ENCODE assay signal across 8 cellular contexts in the genomic region with DNA sequence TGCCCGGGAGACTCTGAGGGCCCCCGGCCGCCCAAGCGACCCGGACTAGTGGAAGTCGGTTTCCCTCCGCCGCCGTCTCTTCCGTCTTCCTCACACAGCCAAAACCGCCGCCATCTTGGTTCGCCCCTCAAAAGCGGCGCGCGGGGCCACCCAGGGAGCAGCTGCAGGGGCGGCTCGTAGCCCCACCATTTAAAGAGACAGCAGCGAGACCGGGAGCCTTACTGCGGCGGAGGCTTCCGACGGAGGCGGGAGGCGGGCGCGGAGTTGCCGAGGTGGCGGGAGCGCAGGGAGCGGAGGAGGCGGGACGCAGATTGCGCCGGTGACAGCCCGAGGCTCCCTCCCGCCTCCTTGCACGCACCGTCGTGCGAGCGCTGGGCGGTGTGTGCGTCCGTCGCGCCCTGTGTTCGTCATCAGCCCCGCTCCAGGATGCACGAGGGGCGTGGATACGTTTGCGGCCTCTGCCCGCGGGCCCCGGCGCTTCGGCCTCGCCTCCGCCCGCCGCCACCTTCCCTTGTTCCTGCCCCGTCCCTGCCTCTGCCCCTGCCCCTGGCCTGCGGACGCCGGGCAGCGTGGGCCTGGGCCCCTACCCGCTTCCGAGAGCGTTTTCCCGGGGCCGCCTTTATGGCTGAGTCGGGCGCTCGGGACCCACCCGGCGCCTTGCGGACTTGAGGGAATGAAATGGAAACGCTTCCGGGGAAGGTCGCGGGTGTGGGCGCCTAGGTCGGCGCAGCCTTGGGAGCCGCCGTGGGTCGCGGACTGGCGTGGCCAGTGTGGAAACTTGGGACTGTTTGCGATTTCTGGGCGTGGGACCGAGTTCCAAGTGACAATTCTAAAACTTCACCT. TPM values are rescaled to one million over a fixed set of nuclear protein-coding genes. Genes with fewer than 3 reads are reported as not detected.
DNase-seq lines count a peak whose midpoint lies in the region; ATAC-seq and TF ChIP-seq lines count a peak whose summit lies in the region.

A gene (minus strand): TSS at position 140 of the 843 bp plus-strand sequence. CDS start 663 bp downstream, outside the sequence.

- in situ Hi-C loops in transverse colon (cut with MboI; ENCODE audit: low pct_ligation_motif_present in 1 of 4, low pct_unique_long_range_greater_than_20kb in 1 of 4, low sequenced_read_pairs in 3 of 4): no loop called here

- peak within 1 kb of the TSS; percentile 98 for H2BK5ac ChIP-seq in trophoblast cell (ENCODE audit: low read depth, low read length, poor library complexity)

- ATAC-seq in HG02763 (IDR thresholded peaks at IDR 0.05; ENCODE audit: unreplicated experiment): peak; percentile 85
- peak; percentile 91 for ATAC-seq in activated naive CD8-positive, alpha-beta T cell treated with anti-CD3 and anti-CD28 coated beads, Interleukin-2, amount 50 U/mL, for 24 hours

- peaks cover 33% of the 10 kb centered on the region for H3K36me3 Mint-ChIP-seq in activated naive CD8-positive, alpha-beta T cell treated with anti-CD3 and anti-CD28 coated beads, Interleukin-2, amount 50 U/mL, for 24 hours (ENCODE audit: low read depth)

- peak within 1 kb of the TSS; percentile 98 for H3K18ac ChIP-seq in trophoblast cell (ENCODE audit: low read length)

- TF ChIP-seq CTCF in GM12865 (IDR thresholded peaks at IDR 0.05; ENCODE audit: insufficient read depth, low read depth, low read length, missing control alignments): no peak
- no peak for TF ChIP-seq CTCF in cardiac muscle cell (IDR thresholded peaks at IDR 0.05; ENCODE audit: low read depth, low read length)
- TF ChIP-seq CTCF in transverse colon (IDR thresholded peaks at IDR 0.05): peak in 1 of 5 experiments; percentile 10

- H3K14ac ChIP-seq in trophoblast cell (ENCODE audit: low read length): peak within 1 kb of the TSS; percentile 99

- peaks cover 5% of the 10 kb centered on the region for H3K4me1 ChIP-seq in cardiac muscle cell (ENCODE audit: low read depth)
- H3K4me1 ChIP-seq in trophoblast cell (ENCODE audit: control insufficient read depth in 1 of 2, insufficient read depth in 2 of 2, low read length in 2 of 2): peaks cover 0 to 4% of the 10 kb centered on the region in 2 experiments
- H3K4me1 ChIP-seq in transverse colon: peaks cover 0 to 32% (median 18%) of the 10 kb centered on the region in 4 donors

- peak within 1 kb of the TSS; percentile 100 for H3K4ac ChIP-seq in trophoblast cell (ENCODE audit: low read depth, low read length)

- no peak within 1 kb of the TSS for H3K23ac ChIP-seq in trophoblast cell (ENCODE audit: low read length)

- H3K79me1 ChIP-seq in trophoblast cell (ENCODE audit: low read length): peaks cover 20% of the 10 kb centered on the region

- peak within 1 kb of the TSS; percentile 99 for H3K4me3 Mint-ChIP-seq in activated naive CD8-positive, alpha-beta T cell treated with anti-CD3 and anti-CD28 coated beads, Interleukin-2, amount 50 U/mL, for 24 hours

- WGBS in trophoblast cell (ENCODE audit: extremely low coverage, insufficient coverage, insufficient read length): no CpG with 5 or more reads among the region's 95 CpGs
- WGBS in transverse colon (ENCODE audit: low coverage in 1 of 2), 2 donors: 0% methylated on average over 57 of the region's 95 CpGs; no CpG with 5 or more reads in 1 of the 2 donors

- peak within 1 kb of the TSS; percentile 64 for H3K4me3 ChIP-seq in GM12865 (ENCODE audit: low read depth, low read length)
- peak within 1 kb of the TSS; percentile 83 for H3K4me3 ChIP-seq in cardiac muscle cell
- H3K4me3 ChIP-seq in trophoblast cell (ENCODE audit: low read depth, low read length): peak within 1 kb of the TSS; percentile 99
- peak within 1 kb of the TSS; percentile 76 to 99 (median 94) for H3K4me3 ChIP-seq in transverse colon

- peak; percentile 75 for TF ChIP-seq EP300 in transverse colon (IDR thresholded peaks at IDR 0.05; ENCODE audit: low read depth)

- H3K9me3 Mint-ChIP-seq in activated naive CD8-positive, alpha-beta T cell treated with anti-CD3 and anti-CD28 coated beads, Interleukin-2, amount 50 U/mL, for 24 hours: no peaks in the 10 kb centered on the region

- no peaks in the 10 kb centered on the region for H3K27me3 Mint-ChIP-seq in activated naive CD8-positive, alpha-beta T cell treated with anti-CD3 and anti-CD28 coated beads, Interleukin-2, amount 50 U/mL, for 24 hours

- peak within 1 kb of the TSS; percentile 100 for H3K27ac Mint-ChIP-seq in activated naive CD8-positive, alpha-beta T cell treated with anti-CD3 and anti-CD28 coated beads, Interleukin-2, amount 50 U/mL, for 24 hours

- H3K27me3 ChIP-seq in cardiac muscle cell (no peaks in the 10 kb centered on the region), trophoblast cell (ENCODE audit: insufficient read depth, low read length) (no peaks in the 10 kb centered on the region), transverse colon (no peaks in the 10 kb centered on the region)

- H4K12ac ChIP-seq in trophoblast cell (ENCODE audit: low read depth, low read length): peak within 1 kb of the TSS; percentile 89

- H3K79me2 ChIP-seq in trophoblast cell (ENCODE audit: control insufficient read depth, insufficient read depth, low read length, poor library complexity): peaks cover 24% of the 10 kb centered on the region

- H3K4me2 ChIP-seq in trophoblast cell (ENCODE audit: low read length): peak within 1 kb of the TSS; percentile 76

- H3K9ac ChIP-seq in trophoblast cell (ENCODE audit: low read length): peak within 1 kb of the TSS; percentile 96

- H4K91ac ChIP-seq in trophoblast cell (ENCODE audit: low read depth, low read length): peak within 1 kb of the TSS; percentile 98

- H2AK5ac ChIP-seq in trophoblast cell (ENCODE audit: low read length): peak within 1 kb of the TSS; percentile 99

- peak within 1 kb of the TSS; percentile 23 for H2BK12ac ChIP-seq in trophoblast cell (ENCODE audit: low read length)

- peak within 1 kb of the TSS; percentile 95 for H2BK120ac ChIP-seq in trophoblast cell (ENCODE audit: insufficient read depth, low read length, poor library complexity)

- peak within 1 kb of the TSS; percentile 80 for H2AFZ ChIP-seq in trophoblast cell (ENCODE audit: insufficient read depth, low read length, poor library complexity)

- no peaks in the 10 kb centered on the region for H3K9me3 ChIP-seq in cardiac muscle cell (ENCODE audit: low read depth)
- no peaks in the 10 kb centered on the region for H3K9me3 ChIP-seq in trophoblast cell (ENCODE audit: insufficient read depth, low read depth, low read length)
- H3K9me3 ChIP-seq in transverse colon: no peaks in the 10 kb centered on the region

- peaks cover 6% of the 10 kb centered on the region for H3K36me3 ChIP-seq in cardiac muscle cell
- H3K36me3 ChIP-seq in trophoblast cell (ENCODE audit: control insufficient read depth in 1 of 2, insufficient read depth in 2 of 2, low read length in 2 of 2): peaks cover 4 to 8% of the 10 kb centered on the region in 2 experiments
- no peaks in the 10 kb centered on the region for H3K36me3 ChIP-seq in transverse colon

- peaks cover 30% of the 10 kb centered on the region for H3K4me1 Mint-ChIP-seq in activated naive CD8-positive, alpha-beta T cell treated with anti-CD3 and anti-CD28 coated beads, Interleukin-2, amount 50 U/mL, for 24 hours

- peak within 1 kb of the TSS; percentile 99 for H4K8ac ChIP-seq in trophoblast cell (ENCODE audit: low read depth, low read length)

- peak; percentile 98 for DNase-seq in GM12865 (ENCODE audit: low read depth)
- peak; percentile 86 for DNase-seq in NCI-H1417 treated with DMSO at 0.1 percent for 48 hours (lab: John Stamatoyannopoulos, UW)
- peak; percentile 97 for DNase-seq in SW480 (ENCODE audit: low spot score)
- peak; percentile 95 for DNase-seq in activated naive CD8-positive, alpha-beta T cell treated with anti-CD3 and anti-CD28 coated beads, Interleukin-2, amount 50 U/mL, for 24 hours
- DNase-seq in cardiac muscle cell (ENCODE audit: low read depth in 1 of 2, low spot score in 1 of 2): peak; percentile 95 to 98
- peak; percentile 93 to 95 for DNase-seq in trophoblast cell
- DNase-seq in transverse colon: peak; percentile 96

- peak within 1 kb of the TSS; percentile 97 for H3K27ac ChIP-seq in cardiac muscle cell
- H3K27ac ChIP-seq in trophoblast cell (ENCODE audit: low read depth, low read length): peak within 1 kb of the TSS; percentile 99
- peak within 1 kb of the TSS; percentile 97 to 100 (median 99) for H3K27ac ChIP-seq in transverse colon

- intact Hi-C loops in transverse colon (cut with DNase I; ENCODE audit: low total_unique reads): no loop called here

- TF ChIP-seq POLR2A in transverse colon (IDR thresholded peaks at IDR 0.05): peak; percentile 93

RNA-seq across cellular contexts. Expression of the gene that starts here (rescaled TPM):
- total RNA-seq in cardiac muscle cell (47.0 and 94.9 TPM in 2 replicates), transverse colon (100 to 1,000 TPM in 2 of 4 donors, 10 to 100 TPM in 2; 79.4 to 121 (median 106) TPM)
- polyA plus RNA-seq in cardiac muscle cell: 53.5 and 61.4 TPM in 2 replicates
- 102 and 103 TPM in 2 replicates for polyA plus RNA-seq in trophoblast cell (2013)

Comparison
In these comparisons a context has a peak if more than half of its experiments do, and no peak if none do; other contexts are left out.
1. Peak in every context shown above with its lines: DNase-seq, ATAC-seq, H3K4me3 ChIP-seq and H3K27ac ChIP-seq.